Comparison of ENCODE assay signal across 8 cellular contexts in genomic region chr14:31229638-31230229, GRCh38. TPM values are rescaled to one million over a fixed set of nuclear protein-coding genes. Genes with fewer than 3 reads are reported as not detected.
DNase-seq lines count a peak whose midpoint lies in the region; ATAC-seq lines count a peak whose summit lies in the region.

No MANE protein-coding gene starts in this region.

- no peaks in the 10 kb centered on the region for H3K4me1 ChIP-seq in iPS-18a (ENCODE audit: control insufficient read depth, low read depth, low read length)
- no peaks in the 10 kb centered on the region for H3K4me1 ChIP-seq in effector memory CD4-positive, alpha-beta T cell (ENCODE audit: control insufficient read depth, insufficient read depth, low read length, poor library complexity, severe bottlenecking)

- no peak overlapping the region for H3K27ac ChIP-seq in iPS-18a (ENCODE audit: low read length)
- H3K27ac ChIP-seq in effector memory CD4-positive, alpha-beta T cell (ENCODE audit: insufficient read depth, low read length, poor library complexity, severe bottlenecking): no peak overlapping the region

- no peak for ATAC-seq in activated CD4-positive, CD25-positive, alpha-beta regulatory T cell treated with anti-CD3 and anti-CD28 coated beads, Interleukin-2, amount 50 U/mL, for 24 hours

- no peaks in the 10 kb centered on the region for H3K36me3 ChIP-seq in iPS-18a (ENCODE audit: control insufficient read depth, low read depth, low read length)
- no peaks in the 10 kb centered on the region for H3K36me3 ChIP-seq in effector memory CD4-positive, alpha-beta T cell (ENCODE audit: control insufficient read depth, insufficient read depth, low read length)

- H3K9ac ChIP-seq in iPS-18a (ENCODE audit: low read length): no peak overlapping the region

- peak; percentile 84 for DNase-seq in COLO829 (ENCODE audit: low spot score)
- peak; percentile 89 for DNase-seq in LHCN-M2 (ENCODE audit: low read depth)
- DNase-seq in amniotic stem cell (lab: John Stamatoyannopoulos, UW): peak; percentile 70
- peak; percentile 65 for DNase-seq in smooth muscle cell of the brain vasculature (ENCODE audit: low read depth, low spot score)
- DNase-seq in effector memory CD4-positive, alpha-beta T cell: no peak
- DNase-seq in NCI-H524 treated with DMSO at 0.1 percent for 48 hours (lab: John Stamatoyannopoulos, UW): no peak

- peak overlapping the region; percentile 39 for H3K4me3 ChIP-seq in iPS-18a (ENCODE audit: low read length)
- no peak overlapping the region for H3K4me3 ChIP-seq in effector memory CD4-positive, alpha-beta T cell (ENCODE audit: insufficient read depth, low read depth, low read length, poor library complexity, severe bottlenecking)

- no peaks in the 10 kb centered on the region for H3K27me3 ChIP-seq in iPS-18a (ENCODE audit: control insufficient read depth, insufficient read depth, low read length)
- no peaks in the 10 kb centered on the region for H3K27me3 ChIP-seq in effector memory CD4-positive, alpha-beta T cell (replicated peaks; ENCODE audit: control insufficient read depth, insufficient read depth, low read length, poor library complexity, severe bottlenecking)

- no peaks in the 10 kb centered on the region for H3K9me3 ChIP-seq in iPS-18a (ENCODE audit: control insufficient read depth, low read depth, low read length)
- no peaks in the 10 kb centered on the region for H3K9me3 ChIP-seq in effector memory CD4-positive, alpha-beta T cell (ENCODE audit: control insufficient read depth, low read length)

RNA-seq across cellular contexts. Expression of gene HECTD1, which starts 22.1 kb away (rescaled TPM):
- total RNA-seq in LHCN-M2 (2014; rRNA removed): 121 and 123 TPM in 2 replicates
- 28.1 TPM for polyA plus RNA-seq in LHCN-M2 (2012)

Comparison
In these comparisons a context has a peak if more than half of its experiments do, and no peak if none do; other contexts are left out.
1. DNase-seq: peak in COLO829 (single experiment), LHCN-M2 (single experiment), amniotic stem cell (single experiment) and smooth muscle cell of the brain vasculature (single experiment); none in effector memory CD4-positive, alpha-beta T cell (0 of 3) and NCI-H524 treated with DMSO at 0.1 percent for 48 hours (single experiment).